In the genomic region with DNA sequence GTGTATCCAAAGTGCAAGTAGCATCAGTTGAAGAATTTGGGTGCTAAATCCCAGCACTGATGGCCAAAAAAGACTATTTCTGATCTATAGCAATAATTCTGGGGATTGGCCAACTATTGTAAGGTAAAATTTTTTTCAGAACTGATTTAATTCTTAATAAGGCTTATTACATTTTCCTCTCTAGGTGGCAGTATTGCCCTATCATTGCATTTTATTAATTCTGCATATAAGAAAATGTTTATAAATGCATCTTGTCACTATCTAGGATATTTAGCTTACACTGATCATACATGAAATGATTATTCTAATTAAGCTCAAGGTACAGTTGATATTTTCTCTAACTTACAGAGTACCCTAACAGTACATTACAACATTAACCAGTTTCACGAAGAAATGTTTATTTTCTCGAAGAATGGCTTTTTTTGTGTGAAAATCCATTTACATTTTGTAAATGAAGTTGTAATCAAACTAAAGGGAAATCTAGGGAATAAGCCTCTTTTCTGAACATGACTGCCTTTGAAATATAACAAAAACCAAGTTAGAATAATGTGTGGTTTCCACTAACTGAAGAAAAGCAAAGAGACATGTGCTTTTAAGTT, we compare ENCODE assay signal across 9 cellular contexts. TPM values are rescaled to one million over a fixed set of nuclear protein-coding genes. Genes with fewer than 3 reads are reported as not detected.
A peak's percentile ranks its signal among the peaks of the same experiment; 100 is the strongest.
DNase-seq lines count a peak whose midpoint lies in the region; ATAC-seq, FAIRE-seq and TF ChIP-seq lines count a peak whose summit lies in the region.
"Had no signal": no experiment of that assay in that cellular context is flagged by ENCODE, and none has a peak within 500 bp of the region (broad histone marks: within the 10 kb centered on the region; RNA-seq: fewer than 3 reads in every experiment).

No MANE protein-coding gene starts in this region.

- peak in 2 of 3 donors; percentile 38 to 64 for DNase-seq in CD4-positive, CD25-positive, alpha-beta regulatory T cell
- DNase-seq in HTR-8/SVneo (ENCODE audit: insufficient read length, low spot score), result peak; percentile 10
- peak; percentile 45 for DNase-seq in SK-N-MC (ENCODE audit: low read depth, low spot score)
- DNase-seq in frontal cortex (ENCODE audit: low spot score in 2 of 2), result peak in 1 of 2 donors; percentile 21
- no peak for DNase-seq in testis
- no peak for DNase-seq in activated CD4-positive, alpha-beta T cell treated with anti-CD3 and anti-CD28 coated beads for 4 hours
- DNase-seq in SHP77 treated with DMSO at 0.1 percent for 48 hours (lab: John Stamatoyannopoulos, UW), result no peak
- no peak for DNase-seq in retina

- no peak overlapping the region for H3K27ac Mint-ChIP-seq in CD4-positive, CD25-positive, alpha-beta regulatory T cell
- H3K27ac Mint-ChIP-seq: memory B cell had no signal

- H3K4me1 ChIP-seq in CD4-positive, CD25-positive, alpha-beta regulatory T cell (ENCODE audit: control insufficient read depth, insufficient read depth, low read length, poor library complexity, severe bottlenecking), result no peaks in the 10 kb centered on the region
- no peaks in the 10 kb centered on the region for H3K4me1 ChIP-seq in testis

- no peaks in the 10 kb centered on the region for H3K27me3 Mint-ChIP-seq in CD4-positive, CD25-positive, alpha-beta regulatory T cell
- H3K27me3 Mint-ChIP-seq: memory B cell had no signal

- no peak overlapping the region for H3K27ac ChIP-seq in CD4-positive, CD25-positive, alpha-beta regulatory T cell (ENCODE audit: insufficient read depth, low read length, poor library complexity, severe bottlenecking)
- H3K27ac ChIP-seq in SK-N-MC, result no peak overlapping the region
- H3K27ac ChIP-seq in testis, result no peak overlapping the region

- peak; percentile 28 to 55 (median 29) for TF ChIP-seq CTCF in testis (IDR thresholded peaks at IDR 0.05)

- peaks cover 57% of the 10 kb centered on the region for H3K36me3 Mint-ChIP-seq in CD4-positive, CD25-positive, alpha-beta regulatory T cell

- TF ChIP-seq POLR2A in testis (IDR thresholded peaks at IDR 0.05), result no peak

- no peaks in the 10 kb centered on the region for H3K9me3 ChIP-seq in CD4-positive, CD25-positive, alpha-beta regulatory T cell (ENCODE audit: control insufficient read depth in 2 of 2, low read length in 2 of 2)
- no peaks in the 10 kb centered on the region for H3K9me3 ChIP-seq in SK-N-MC (ENCODE audit: low read depth, low read length)
- H3K9me3 ChIP-seq in testis, result no peaks in the 10 kb centered on the region

- H3K4me3 Mint-ChIP-seq in CD4-positive, CD25-positive, alpha-beta regulatory T cell, result no peak overlapping the region
- H3K4me3 Mint-ChIP-seq: memory B cell had no signal

- no peak overlapping the region for H3K9ac ChIP-seq in SK-N-MC (ENCODE audit: insufficient read length)

- 91 to 93% methylated on average over 2 of the region's 2 CpGs for WGBS in testis, 2 donors

- H3K9me3 Mint-ChIP-seq in CD4-positive, CD25-positive, alpha-beta regulatory T cell, result no peaks in the 10 kb centered on the region
- H3K9me3 Mint-ChIP-seq: memory B cell had no signal

- H3K36me3 ChIP-seq in CD4-positive, CD25-positive, alpha-beta regulatory T cell (ENCODE audit: control insufficient read depth, insufficient read depth, low read length), result peaks cover 63% of the 10 kb centered on the region
- H3K36me3 ChIP-seq in SK-N-MC (ENCODE audit: insufficient read depth, low read length), result no peaks in the 10 kb centered on the region
- no peaks in the 10 kb centered on the region for H3K36me3 ChIP-seq in testis (ENCODE audit: low read depth, missing control alignments)

- no peak overlapping the region for H3K4me3 ChIP-seq in CD4-positive, CD25-positive, alpha-beta regulatory T cell (ENCODE audit: low read depth, low read length)
- no peak overlapping the region for H3K4me3 ChIP-seq in SK-N-MC
- no peak overlapping the region for H3K4me3 ChIP-seq in testis

- intact Hi-C loops in testis (cut with DNase I; ENCODE audit: low total_unique reads), result loop anchor here (5.0 kb wide), 1 partner anchor 121 kb away; no protein-coding TSS in a partner anchor

- ATAC-seq in CD4-positive, CD25-positive, alpha-beta regulatory T cell (ENCODE audit: low read depth in 2 of 2), result no peak

- no peaks in the 10 kb centered on the region for H3K27me3 ChIP-seq in CD4-positive, CD25-positive, alpha-beta regulatory T cell (ENCODE audit: control insufficient read depth, insufficient read depth, low read length)
- H3K27me3 ChIP-seq in testis, result no peaks in the 10 kb centered on the region

- FAIRE-seq in HTR-8/SVneo (lab: Jason Lieb, UNC), result no peak
- FAIRE-seq in frontal cortex (lab: Jason Lieb, UNC), result peak; percentile 86

- peaks cover 0 to 5% (median 2%) of the 10 kb centered on the region in 4 donors for H3K4me1 Mint-ChIP-seq in CD4-positive, CD25-positive, alpha-beta regulatory T cell
- H3K4me1 Mint-ChIP-seq: memory B cell had no signal

RNA-seq across cellular contexts. Expression of gene TTN, which starts 11.0 kb away (rescaled TPM):
- 153 TPM for total RNA-seq in CD4-positive, CD25-positive, alpha-beta regulatory T cell
- polyA plus RNA-seq in CD4-positive, CD25-positive, alpha-beta regulatory T cell, result 1 to 10 TPM; 2.0 to 3.5 (median 2.9) TPM
- 1.6 TPM for total RNA-seq in frontal cortex
- 10 to 100 TPM; 30.8 to 49.1 TPM for total RNA-seq in testis
- 2.6 TPM for polyA plus RNA-seq in testis (ENCODE audit: insufficient read depth, low read depth, low replicate concordance)

Comparison
In these comparisons a context has a peak if more than half of its experiments do, and no peak if none do; other contexts are left out.
1. DNase-seq: peak in CD4-positive, CD25-positive, alpha-beta regulatory T cell (2 of 3), HTR-8/SVneo (single experiment) and SK-N-MC (single experiment); none in testis (single experiment), activated CD4-positive, alpha-beta T cell treated with anti-CD3 and anti-CD28 coated beads for 4 hours (0 of 2), SHP77 treated with DMSO at 0.1 percent for 48 hours (single experiment) and retina (single experiment).
2. RNA of gene TTN, which starts 11.0 kb away (total RNA-seq): 153 TPM in CD4-positive, CD25-positive, alpha-beta regulatory T cell (single experiment) and 30.8 to 49.1 TPM in testis; 1.6 TPM in frontal cortex (single experiment); every median in the first group is over 10 times any median in the second.